Comparison of ENCODE assay signal across 2 cellular contexts in genomic region chrX:155611302-155611701, GRCh38.
TF ChIP-seq lines count a peak whose summit lies in the region.

No MANE protein-coding gene starts in this region.

TF ChIP-seq in SK-N-SH, 30 proteins besides CTCF, POLR2A, EP300 and RAD21 (continued from another document):
- no peak for TF ChIP-seq ZBTB33 (IDR thresholded peaks at IDR 0.05; ENCODE audit: borderline replicate concordance, low read depth)

TF ChIP-seq in SK-N-SH treated with all-trans-retinoic acid at 6 μM for 48 hours, 23 proteins besides CTCF, POLR2A, EP300 and RAD21 (continued from another document):
- TF ChIP-seq PATZ1 (CRISPR knock-in tag; IDR thresholded peaks at IDR 0.05; ENCODE audit: borderline replicate concordance), result no peak
- no peak for TF ChIP-seq CREB5 (CRISPR knock-in tag; IDR thresholded peaks at IDR 0.05; ENCODE audit: low read depth)
- no peak for TF ChIP-seq ESRRG (CRISPR knock-in tag; IDR thresholded peaks at IDR 0.05)
- no peak for TF ChIP-seq GLIS3 (CRISPR knock-in tag; IDR thresholded peaks at IDR 0.05)
- TF ChIP-seq ZNF565 (CRISPR knock-in tag; conservative IDR thresholded peaks at IDR 0.05; ENCODE audit: low read depth), result no peak
- no peak for TF ChIP-seq ARNTL (CRISPR knock-in tag; IDR thresholded peaks at IDR 0.05; ENCODE audit: borderline replicate concordance, low read depth)
- no peak for TF ChIP-seq TCF4 (CRISPR knock-in tag; IDR thresholded peaks at IDR 0.05; ENCODE audit: borderline replicate concordance)
- TF ChIP-seq ZNF8 (CRISPR knock-in tag; IDR thresholded peaks at IDR 0.05), result no peak
- no peak for TF ChIP-seq RARB (CRISPR knock-in tag; IDR thresholded peaks at IDR 0.05)
